12 cellular contexts compared by ENCODE assay signal in genomic region chr4:73964862-73965611, GRCh38. TPM values are rescaled to one million over a fixed set of nuclear protein-coding genes. Genes with fewer than 3 reads are reported as not detected.
DNase-seq lines count a peak whose midpoint lies in the region; ATAC-seq and TF ChIP-seq lines count a peak whose summit lies in the region.
"Had no signal": no experiment of that assay in that cellular context is flagged by ENCODE, and none has a peak within 500 bp of the region (broad histone marks: within the 10 kb centered on the region; RNA-seq: fewer than 3 reads in every experiment).

No MANE protein-coding gene starts in this region.

- H3K36me3 Mint-ChIP-seq in WTC11: peaks cover 38% of the 10 kb centered on the region
- peaks cover 0 to 8% of the 10 kb centered on the region in 2 donors for H3K36me3 Mint-ChIP-seq in activated T-cell treated with anti-CD3 and anti-CD28 coated beads, Interleukin-2, amount 50 U/mL, for 72 hours (ENCODE audit: insufficient read depth in 2 of 2)
- no peaks in the 10 kb centered on the region for H3K36me3 Mint-ChIP-seq in activated naive CD8-positive, alpha-beta T cell treated with anti-CD3 and anti-CD28 coated beads for 36 hours
- H3K36me3 Mint-ChIP-seq: CD8-positive, alpha-beta memory T cell had no signal

- H3K4me3 Mint-ChIP-seq in WTC11: no peak overlapping the region
- H3K4me3 Mint-ChIP-seq in activated T-cell treated with anti-CD3 and anti-CD28 coated beads, Interleukin-2, amount 50 U/mL, for 72 hours: no peak overlapping the region
- H3K4me3 Mint-ChIP-seq in activated naive CD8-positive, alpha-beta T cell treated with anti-CD3 and anti-CD28 coated beads for 36 hours: no peak overlapping the region
- H3K4me3 Mint-ChIP-seq: CD8-positive, alpha-beta memory T cell had no signal

- POLR2A ChIA-PET in WTC11 (lab: Charles Lee): no interaction called here

- peak; percentile 21 for DNase-seq in A172 (ENCODE audit: low spot score)
- peak; percentile 58 for DNase-seq in H7
- peak; percentile 82 for DNase-seq in WTC11 (ENCODE audit: low spot score)
- DNase-seq in kidney tubule cell (ENCODE audit: low spot score): peak; percentile 41
- no peak for DNase-seq in activated effector memory CD4-positive, alpha-beta T cell treated with Interleukin-2 at 50 U/mL for 16 hours
- DNase-seq in activated T-cell treated with anti-CD3 and anti-CD28 coated beads, Interleukin-2, amount 50 U/mL, for 72 hours: no peak
- DNase-seq in cerebellum (ENCODE audit: low spot score): no peak
- no peak for DNase-seq in activated naive CD8-positive, alpha-beta T cell treated with anti-CD3 and anti-CD28 coated beads for 36 hours
- DNase-seq: activated CD4-positive, CD25-positive, alpha-beta regulatory T cell treated with anti-CD3 and anti-CD28 coated beads, Interleukin-2, amount 50 U/mL, for 72 hours; amniotic stem cell; CD8-positive, alpha-beta memory T cell; substantia nigra had no signal

- ATAC-seq in WTC11: peak; percentile 98
- no peak for ATAC-seq in activated T-cell treated with anti-CD3 and anti-CD28 coated beads, Interleukin-2, amount 50 U/mL, for 72 hours (replicated peaks in 1 of 2)

- peaks cover 6% of the 10 kb centered on the region for H3K27me3 Mint-ChIP-seq in WTC11 (ENCODE audit: low read depth)
- no peaks in the 10 kb centered on the region for H3K27me3 Mint-ChIP-seq in activated T-cell treated with anti-CD3 and anti-CD28 coated beads, Interleukin-2, amount 50 U/mL, for 72 hours (ENCODE audit: low read depth)
- no peaks in the 10 kb centered on the region for H3K27me3 Mint-ChIP-seq in activated naive CD8-positive, alpha-beta T cell treated with anti-CD3 and anti-CD28 coated beads for 36 hours
- H3K27me3 Mint-ChIP-seq: CD8-positive, alpha-beta memory T cell had no signal

- H3K36me3 ChIP-seq in H7 (replicated peaks; ENCODE audit: control insufficient read depth, insufficient read depth, low read length): no peaks in the 10 kb centered on the region

- peaks cover 41% of the 10 kb centered on the region for H3K9me3 Mint-ChIP-seq in WTC11
- H3K9me3 Mint-ChIP-seq in activated T-cell treated with anti-CD3 and anti-CD28 coated beads, Interleukin-2, amount 50 U/mL, for 72 hours: peaks cover 7 to 9% of the 10 kb centered on the region in 2 donors
- H3K9me3 Mint-ChIP-seq in activated naive CD8-positive, alpha-beta T cell treated with anti-CD3 and anti-CD28 coated beads for 36 hours: peaks cover 8% of the 10 kb centered on the region

- no peak overlapping the region for H3K27ac Mint-ChIP-seq in WTC11
- H3K27ac Mint-ChIP-seq in activated T-cell treated with anti-CD3 and anti-CD28 coated beads, Interleukin-2, amount 50 U/mL, for 72 hours: no peak overlapping the region
- H3K27ac Mint-ChIP-seq in activated naive CD8-positive, alpha-beta T cell treated with anti-CD3 and anti-CD28 coated beads for 36 hours: no peak overlapping the region

- TF ChIP-seq CTCF in WTC11 (IDR thresholded peaks at IDR 0.05): peak; percentile 55

- no peaks in the 10 kb centered on the region for H3K27me3 ChIP-seq in H7 (ENCODE audit: control insufficient read depth, insufficient read depth, low read length)

- H3K4me1 Mint-ChIP-seq in WTC11: peaks cover 3% of the 10 kb centered on the region
- H3K4me1 Mint-ChIP-seq in activated T-cell treated with anti-CD3 and anti-CD28 coated beads, Interleukin-2, amount 50 U/mL, for 72 hours (ENCODE audit: low read depth): no peaks in the 10 kb centered on the region
- no peaks in the 10 kb centered on the region for H3K4me1 Mint-ChIP-seq in activated naive CD8-positive, alpha-beta T cell treated with anti-CD3 and anti-CD28 coated beads for 36 hours
- H3K4me1 Mint-ChIP-seq: CD8-positive, alpha-beta memory T cell had no signal

- CTCF ChIA-PET in WTC11 (lab: Charles Lee): interaction anchor here (0.6 to 1.7 kb wide), 32 partner anchors 9 to 391 kb away, joined by 3 to 13 read pairs (median 4); partner anchors contain the start of genes CXCL3, CXCL5, PF4 and PF4V1

- no peak overlapping the region for H3K4me3 ChIP-seq in H7 (ENCODE audit: insufficient read depth, low read depth, low read length)

TF ChIP-seq in WTC11, 78 proteins besides CTCF, POLR2A, EP300 and RAD21 (continues in another document):
- TF ChIP-seq PRRX2 (CRISPR knock-in tag; IDR thresholded peaks at IDR 0.05) (no peak), FOXP1 (CRISPR knock-in tag; IDR thresholded peaks at IDR 0.05; ENCODE audit: borderline replicate concordance) (no peak), ZNF416 (CRISPR knock-in tag; IDR thresholded peaks at IDR 0.05) (no peak), ZNF396 (CRISPR knock-in tag; IDR thresholded peaks at IDR 0.05; ENCODE audit: borderline replicate concordance) (no peak), AFF4 (CRISPR knock-in tag; IDR thresholded peaks at IDR 0.05; ENCODE audit: borderline replicate concordance) (no peak), MAX (CRISPR knock-in tag; IDR thresholded peaks at IDR 0.05) (peak; percentile 45), TEAD1 (CRISPR knock-in tag; IDR thresholded peaks at IDR 0.05) (peak; percentile 49; the same call in 1 of the 2 replicates), ETV6 (CRISPR knock-in tag; IDR thresholded peaks at IDR 0.05) (peak; percentile 59; the same call in 1 of the 2 replicates), ZBTB21 (CRISPR knock-in tag; IDR thresholded peaks at IDR 0.05; ENCODE audit: borderline replicate concordance) (no peak)
- TF ChIP-seq, protein P1, sequence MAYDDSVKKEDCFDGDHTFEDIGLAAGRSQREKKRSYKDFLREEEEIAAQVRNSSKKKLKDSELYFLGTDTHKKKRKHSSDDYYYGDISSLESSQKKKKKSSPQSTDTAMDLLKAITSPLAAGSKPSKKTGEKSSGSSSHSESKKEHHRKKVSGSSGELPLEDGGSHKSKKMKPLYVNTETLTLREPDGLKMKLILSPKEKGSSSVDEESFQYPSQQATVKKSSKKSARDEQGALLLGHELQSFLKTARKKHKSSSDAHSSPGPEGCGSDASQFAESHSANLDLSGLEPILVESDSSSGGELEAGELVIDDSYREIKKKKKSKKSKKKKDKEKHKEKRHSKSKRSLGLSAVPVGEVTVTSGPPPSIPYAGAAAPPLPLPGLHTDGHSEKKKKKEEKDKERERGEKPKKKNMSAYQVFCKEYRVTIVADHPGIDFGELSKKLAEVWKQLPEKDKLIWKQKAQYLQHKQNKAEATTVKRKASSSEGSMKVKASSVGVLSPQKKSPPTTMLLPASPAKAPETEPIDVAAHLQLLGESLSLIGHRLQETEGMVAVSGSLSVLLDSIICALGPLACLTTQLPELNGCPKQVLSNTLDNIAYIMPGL (CRISPR knock-in tag; IDR thresholded peaks at IDR 0.05): peak; percentile 41; the same call in 1 of the 2 replicates

RNA-seq across cellular contexts. Expression of gene PF4, which starts 16.8 kb away (rescaled TPM):
- not detected in 2 replicates for total RNA-seq in A172 (2014; rRNA removed; shearing (Covaris generic))
- 0.33 TPM in 1 of 2 replicates, not detected in the other for total RNA-seq in H7 (2014; rRNA removed; shearing (Covaris generic))
- total RNA-seq in WTC11 (2021): 1.2 to 3.9 TPM (median 3.6 TPM) in 3 replicates
- total RNA-seq in activated T-cell treated with anti-CD3 and anti-CD28 coated beads, Interleukin-2, amount 50 U/mL, for 72 hours: not detected
- 1.8 TPM for total RNA-seq in cerebellum
- not detected for total RNA-seq in activated naive CD8-positive, alpha-beta T cell treated with anti-CD3 and anti-CD28 coated beads for 36 hours
- total RNA-seq: CD8-positive, alpha-beta memory T cell had no signal

RNA-seq across cellular contexts. Expression of gene PPBP, which starts 23.0 kb away (rescaled TPM):
- not detected in 2 replicates for total RNA-seq in A172 (2014; rRNA removed; shearing (Covaris generic))
- not detected in 2 replicates for total RNA-seq in H7 (2014; rRNA removed; shearing (Covaris generic))
- not detected in 3 replicates for total RNA-seq in WTC11 (2021)
- not detected for total RNA-seq in activated T-cell treated with anti-CD3 and anti-CD28 coated beads, Interleukin-2, amount 50 U/mL, for 72 hours
- 5.5 TPM for total RNA-seq in cerebellum
- total RNA-seq in activated naive CD8-positive, alpha-beta T cell treated with anti-CD3 and anti-CD28 coated beads for 36 hours: not detected
- total RNA-seq: CD8-positive, alpha-beta memory T cell had no signal

RNA-seq across cellular contexts. Expression of gene CXCL5, which starts 33.4 kb away (rescaled TPM):
- total RNA-seq in A172 (2014; rRNA removed; shearing (Covaris generic)): not detected in 2 replicates
- total RNA-seq in H7 (2014; rRNA removed; shearing (Covaris generic)): 0.31 and 0.55 TPM in 2 replicates
- total RNA-seq in WTC11 (2021) (3.6 to 8.8 TPM (median 8.1 TPM) in 3 replicates), cerebellum (not detected)
- total RNA-seq in activated T-cell treated with anti-CD3 and anti-CD28 coated beads, Interleukin-2, amount 50 U/mL, for 72 hours: not detected
- not detected for total RNA-seq in activated naive CD8-positive, alpha-beta T cell treated with anti-CD3 and anti-CD28 coated beads for 36 hours
- total RNA-seq: CD8-positive, alpha-beta memory T cell had no signal

Comparison
In these comparisons a context has a peak if more than half of its experiments do, and no peak if none do; other contexts are left out.
1. DNase-seq: peak in A172 (single experiment), H7 (single experiment), WTC11 (single experiment) and kidney tubule cell (single experiment); none in activated effector memory CD4-positive, alpha-beta T cell treated with Interleukin-2 at 50 U/mL for 16 hours (single experiment), activated T-cell treated with anti-CD3 and anti-CD28 coated beads, Interleukin-2, amount 50 U/mL, for 72 hours (0 of 2), cerebellum (single experiment) and activated naive CD8-positive, alpha-beta T cell treated with anti-CD3 and anti-CD28 coated beads for 36 hours (single experiment).